In genomic region chr18:68219274-68219673, GRCh38 we compare ENCODE assay signal across 15 cellular contexts.
A peak's percentile ranks its signal among the peaks of the same experiment; 100 is the strongest.
DNase-seq lines count a peak whose midpoint lies in the region; ATAC-seq and TF ChIP-seq lines count a peak whose summit lies in the region.
"Had no signal": no experiment of that assay in that cellular context is flagged by ENCODE, and none has a peak within 500 bp of the region (broad histone marks: within the 10 kb centered on the region; RNA-seq: fewer than 3 reads in every experiment).

No MANE protein-coding gene starts in this region.

- BruUV-seq in PC-3 (replicated peaks; lab: Mats Ljungman, UMichigan): no TSS peak

- H3K4me1 ChIP-seq in GM23248 (ENCODE audit: insufficient read depth) (peaks cover 36% of the 10 kb centered on the region), PC-3 (ENCODE audit: insufficient read depth, low read length) (peaks cover 17% of the 10 kb centered on the region), tibial artery (peaks cover 0 to 33% (median 5%) of the 10 kb centered on the region in 4 donors)
- H3K4me1 ChIP-seq: BE2C had no signal

- H3K9me3 ChIP-seq in GM23248 (ENCODE audit: low read depth): no peaks in the 10 kb centered on the region
- H3K9me3 ChIP-seq in PC-3 (ENCODE audit: low read length): no peaks in the 10 kb centered on the region
- H3K9me3 ChIP-seq in tibial artery: no peaks in the 10 kb centered on the region
- H3K9me3 ChIP-seq: BE2C had no signal

- in situ Hi-C loops in GM23248 (cut with MboI): no loop called here

- peak; percentile 2 for DNase-seq in GM23248
- DNase-seq in PC-3: peak; percentile 4
- peak; percentile 3 for DNase-seq in fibroblast of pulmonary artery (ENCODE audit: low read depth)
- no peak for DNase-seq in tibial artery
- no peak for DNase-seq in iPS-NIHi11 (ENCODE audit: low spot score)
- no peak for DNase-seq in posterior cingulate gyrus
- DNase-seq: BE2C; CD4-positive, alpha-beta memory T cell; H7; KBM-7; NCI-H1105; NCI-H1694 treated with DMSO at 0.1 percent for 48 hours; NCI-H748 treated with DMSO at 0.1 percent for 48 hours; SHP77 treated with DMSO at 0.1 percent for 48 hours had no signal

- H3K4me3 ChIP-seq in GM23248: no peak overlapping the region
- no peak overlapping the region for H3K4me3 ChIP-seq in PC-3 (ENCODE audit: low read length)
- H3K4me3 ChIP-seq in fibroblast of pulmonary artery (replicated peaks; ENCODE audit: low read depth, low read length): no peak overlapping the region
- H3K4me3 ChIP-seq in tibial artery: peak overlapping the region in 1 of 2 donors; percentile 16

- no peak for ATAC-seq in PC-3
- no peak for ATAC-seq in GM18861 (IDR thresholded peaks at IDR 0.05; ENCODE audit: unreplicated experiment)

- H3K9ac ChIP-seq in GM23248: no peak overlapping the region
- no peak overlapping the region for H3K9ac ChIP-seq in PC-3 (ENCODE audit: low read length)

- no peaks in the 10 kb centered on the region for H4K20me1 ChIP-seq in GM23248 (ENCODE audit: insufficient read depth)
- no peaks in the 10 kb centered on the region for H4K20me1 ChIP-seq in PC-3 (ENCODE audit: low read length)

- intact Hi-C loops in PC-3 (cut with micrococcal nuclease) (no loop called here), tibial artery (cut with DNase I; ENCODE audit: low total_unique reads) (no loop called here), posterior cingulate gyrus (cut with DNase I) (no loop called here)

- TF ChIP-seq CTCF in PC-3 (conservative IDR thresholded peaks at IDR 0.05; ENCODE audit: low read depth, low read length) (no peak), fibroblast of pulmonary artery (IDR thresholded peaks at IDR 0.05; ENCODE audit: low read length, missing control alignments) (no peak), tibial artery (IDR thresholded peaks at IDR 0.05) (no peak)

- CTCF ChIA-PET in PC-3 (lab: Charles Lee): interaction anchor here (0.7 kb wide), 1 partner anchor 567 kb away, joined by 3 read pairs; no protein-coding TSS in a partner anchor

- H3K79me2 ChIP-seq in GM23248 (ENCODE audit: insufficient read depth) (no peaks in the 10 kb centered on the region), PC-3 (ENCODE audit: low read length) (no peaks in the 10 kb centered on the region)

- peak overlapping the region; percentile 17; the same call in 1 of the 2 replicates for H2AFZ ChIP-seq in GM23248
- no peak overlapping the region for H2AFZ ChIP-seq in PC-3 (ENCODE audit: low read length)

- WGBS in GM23248 (ENCODE audit: low coverage in 1 of 2, low lambda C conversion rate in 2 of 2, missing lambda C conversion rate in 2 of 2), 2 experiments: 94 to 98% methylated on average over 2 of the region's 2 CpGs

- H3F3A ChIP-seq in GM23248 (ENCODE audit: insufficient read depth) (peaks cover 19% of the 10 kb centered on the region; the same call in 1 of the 2 replicates), PC-3 (ENCODE audit: low read length, unreplicated experiment) (no peaks in the 10 kb centered on the region)

- H3K9me2 ChIP-seq in GM23248 (ENCODE audit: insufficient read depth) (no peaks in the 10 kb centered on the region), PC-3 (replicated peaks; ENCODE audit: low read length) (no peaks in the 10 kb centered on the region)

- H3K27ac ChIP-seq in GM23248: peak overlapping the region; percentile 25; the same call in 1 of the 2 replicates
- no peak overlapping the region for H3K27ac ChIP-seq in PC-3 (ENCODE audit: low read length)
- peak overlapping the region; percentile 25 to 54 for H3K27ac ChIP-seq in tibial artery

- H3K36me3 ChIP-seq in GM23248 (ENCODE audit: low read depth): no peaks in the 10 kb centered on the region
- no peaks in the 10 kb centered on the region for H3K36me3 ChIP-seq in PC-3 (ENCODE audit: low read depth, low read length)
- H3K36me3 ChIP-seq in tibial artery: no peaks in the 10 kb centered on the region
- H3K36me3 ChIP-seq: BE2C had no signal

- H3K27me3 ChIP-seq in GM23248 (replicated peaks; ENCODE audit: insufficient read depth): no peaks in the 10 kb centered on the region
- H3K27me3 ChIP-seq in PC-3 (ENCODE audit: low read length): no peaks in the 10 kb centered on the region
- H3K27me3 ChIP-seq in tibial artery: no peaks in the 10 kb centered on the region
- H3K27me3 ChIP-seq: BE2C had no signal

- H3K4me2 ChIP-seq in GM23248 (ENCODE audit: unreplicated experiment): no peak overlapping the region
- H3K4me2 ChIP-seq in PC-3 (ENCODE audit: low read length): no peak overlapping the region

- POLR2A ChIA-PET in PC-3 (lab: Charles Lee; ENCODE audit: unreplicated experiment): no interaction called here

Comparison
In these comparisons a context has a peak if more than half of its experiments do, and no peak if none do; other contexts are left out.
1. DNase-seq: peak in GM23248 (single experiment), PC-3 (single experiment) and fibroblast of pulmonary artery (single experiment); none in tibial artery (0 of 2), iPS-NIHi11 (single experiment) and posterior cingulate gyrus (0 of 10).